3 cellular contexts compared by ENCODE assay signal in genomic region chr14:61491876-61492440, GRCh38.
A peak's percentile ranks its signal among the peaks of the same experiment; 100 is the strongest.
TF ChIP-seq lines count a peak whose summit lies in the region.

No MANE protein-coding gene starts in this region.

TF ChIP-seq in liver, 16 proteins besides CTCF, POLR2A, EP300 and RAD21:
- peak; percentile 18 for TF ChIP-seq REST (IDR thresholded peaks at IDR 0.05)
- no peak for TF ChIP-seq TAF1 (conservative IDR thresholded peaks at IDR 0.05)
- no peak for TF ChIP-seq FOXA1 (IDR thresholded peaks at IDR 0.05)

TF ChIP-seq in HepG2, 621 proteins besides CTCF, POLR2A, EP300 and RAD21:
- TF ChIP-seq SALL1 (CRISPR knock-in tag; IDR thresholded peaks at IDR 0.05) (no peak), MTERF4 (CRISPR knock-in tag; IDR thresholded peaks at IDR 0.05) (no peak), LBX2 (CRISPR knock-in tag; IDR thresholded peaks at IDR 0.05; ENCODE audit: borderline replicate concordance) (no peak), ZNF724P (CRISPR knock-in tag; IDR thresholded peaks at IDR 0.05; ENCODE audit: borderline replicate concordance) (no peak), ZNF501 (CRISPR knock-in tag; IDR thresholded peaks at IDR 0.05) (no peak), MAF1 (CRISPR knock-in tag; IDR thresholded peaks at IDR 0.05; ENCODE audit: borderline replicate concordance) (no peak)

TF ChIP-seq in endothelial cell of umbilical vein, 7 proteins besides CTCF, POLR2A, EP300 and RAD21:
- no peak for TF ChIP-seq FOS (IDR thresholded peaks at IDR 0.05; ENCODE audit: borderline replicate concordance, insufficient read depth, low read length)
- no peak for TF ChIP-seq MAX (IDR thresholded peaks at IDR 0.05; ENCODE audit: insufficient read depth, insufficient read length)
- TF ChIP-seq JUN (IDR thresholded peaks at IDR 0.05; ENCODE audit: borderline replicate concordance, insufficient read depth, insufficient read length, low read depth): no peak
- TF ChIP-seq POLR2AphosphoS5 (IDR thresholded peaks at IDR 0.05; ENCODE audit: insufficient read depth, low read depth, low read length): no peak
- TF ChIP-seq MYC (IDR thresholded peaks at IDR 0.05; ENCODE audit: low read depth, low read length): no peak
- TF ChIP-seq EZH2 (IDR thresholded peaks at IDR 0.05; ENCODE audit: borderline replicate concordance, low read depth, low read length, severe bottlenecking): no peak
- TF ChIP-seq GATA2 (IDR thresholded peaks at IDR 0.05; ENCODE audit: insufficient read depth, insufficient read length, low read depth, low read length): no peak
TF ChIP-seq in endothelial cell of umbilical vein: peak in this region for 0.
